12 cellular contexts compared by ENCODE assay signal in genomic region chr9:4137755-4138154, GRCh38.
DNase-seq lines count a peak whose midpoint lies in the region; ATAC-seq and TF ChIP-seq lines count a peak whose summit lies in the region.
"Had no signal": no experiment of that assay in that cellular context is flagged by ENCODE, and none has a peak within 500 bp of the region (broad histone marks: within the 10 kb centered on the region; RNA-seq: fewer than 3 reads in every experiment).

No MANE protein-coding gene starts in this region.

- peak overlapping the region; percentile 88 for H3K27ac Mint-ChIP-seq in chondrocyte (ENCODE audit: unreplicated experiment)

- DNase-seq in BJ (ENCODE audit: low read depth), result peak; percentile 79
- DNase-seq in NB4 (ENCODE audit: low read depth), result peak; percentile 21
- DNase-seq in chondrocyte (ENCODE audit: low spot score), result no peak
- no peak for DNase-seq in mucosa of descending colon
- no peak for DNase-seq in NCI-H345 treated with DMSO at 0.1 percent for 48 hours (lab: John Stamatoyannopoulos, UW; ENCODE audit: unreplicated experiment)
- no peak for DNase-seq in globus pallidus (ENCODE audit: low spot score)
- DNase-seq in lower lobe of right lung, result no peak
- DNase-seq: activated T-cell treated with anti-CD3 and anti-CD28 coated beads, Interleukin-2, amount 50 U/mL, for 48 hours; colonic mucosa; testis had no signal

- H3K4me1 ChIP-seq in mucosa of descending colon (ENCODE audit: low read depth), result no peaks in the 10 kb centered on the region
- peaks cover 8% of the 10 kb centered on the region for H3K4me1 ChIP-seq in lower lobe of right lung
- H3K4me1 ChIP-seq: colonic mucosa, testis had no signal

- TF ChIP-seq CTCF in BJ (IDR thresholded peaks at IDR 0.05; ENCODE audit: insufficient read depth, low read depth, low read length), result no peak
- TF ChIP-seq CTCF in NB4 (IDR thresholded peaks at IDR 0.05; ENCODE audit: low read depth, low read length), result no peak
- TF ChIP-seq CTCF in chondrocyte (IDR thresholded peaks at IDR 0.05), result no peak
- TF ChIP-seq CTCF in mucosa of descending colon (IDR thresholded peaks at IDR 0.05), result no peak
- TF ChIP-seq CTCF in lower lobe of right lung (IDR thresholded peaks at IDR 0.05), result no peak

- POLR2A ChIA-PET in BJ (lab: Charles Lee), result interaction anchor here (1.0 kb wide), 1 partner anchor 11 kb away, joined by 3 read pairs; no protein-coding TSS in a partner anchor

- H3K4me3 ChIP-seq in BJ (ENCODE audit: low read depth, low read length) (no peak overlapping the region), NB4 (ENCODE audit: low read depth, low read length) (no peak overlapping the region), mucosa of descending colon (no peak overlapping the region), lower lobe of right lung (no peak overlapping the region)
- H3K4me3 ChIP-seq: colonic mucosa, testis had no signal

- no peaks in the 10 kb centered on the region for H3K27me3 Mint-ChIP-seq in chondrocyte (ENCODE audit: low read depth)

- CTCF ChIA-PET in BJ (lab: Yijun Ruan, JAX), result interaction anchor here (1.0 to 1.6 kb wide), 4 partner anchors 11 to 229 kb away, joined by 3 to 5 read pairs (median 4); no protein-coding TSS in a partner anchor

- H3K4me3 Mint-ChIP-seq in chondrocyte (ENCODE audit: unreplicated experiment), result no peak overlapping the region

- H3K27me3 ChIP-seq in BJ (ENCODE audit: control insufficient read depth, insufficient read depth, low read length) (no peaks in the 10 kb centered on the region), lower lobe of right lung (ENCODE audit: low read depth) (no peaks in the 10 kb centered on the region)
- H3K27me3 ChIP-seq: colonic mucosa, testis had no signal

- intact Hi-C loops in mucosa of descending colon (cut with DNase I, micrococcal nuclease), result no loop called here
- intact Hi-C loops in lower lobe of right lung (cut with DNase I), result no loop called here

- no peak for TF ChIP-seq POLR2A in NB4 (IDR thresholded peaks at IDR 0.05; ENCODE audit: extremely low read depth, insufficient read length)

- no peaks in the 10 kb centered on the region for H3K9me3 ChIP-seq in mucosa of descending colon
- no peaks in the 10 kb centered on the region for H3K9me3 ChIP-seq in lower lobe of right lung
- H3K9me3 ChIP-seq: colonic mucosa, testis had no signal

- no peaks in the 10 kb centered on the region for H3K36me3 Mint-ChIP-seq in chondrocyte (ENCODE audit: low read depth)

- peaks cover 40% of the 10 kb centered on the region for H3K4me1 Mint-ChIP-seq in chondrocyte (ENCODE audit: low read depth)

- peaks cover 3% of the 10 kb centered on the region for H3K9me3 Mint-ChIP-seq in chondrocyte (ENCODE audit: low read depth)

- no peak overlapping the region for H3K27ac ChIP-seq in lower lobe of right lung
- H3K27ac ChIP-seq: colonic mucosa, KMS-11, testis had no signal

- no peaks in the 10 kb centered on the region for H3K36me3 ChIP-seq in BJ (ENCODE audit: control insufficient read depth, insufficient read depth, low read length)
- no peaks in the 10 kb centered on the region for H3K36me3 ChIP-seq in mucosa of descending colon (ENCODE audit: low read depth)
- no peaks in the 10 kb centered on the region for H3K36me3 ChIP-seq in lower lobe of right lung
- H3K36me3 ChIP-seq: colonic mucosa had no signal

- ATAC-seq in mucosa of descending colon (peak; percentile 39), HG03045 (IDR thresholded peaks at IDR 0.05; ENCODE audit: unreplicated experiment) (no peak), lower lobe of right lung (no peak)

Comparison
In these comparisons a context has a peak if more than half of its experiments do, and no peak if none do; other contexts are left out.
1. DNase-seq: peak in BJ (single experiment) and NB4 (single experiment); none in chondrocyte (single experiment), mucosa of descending colon (0 of 3), NCI-H345 treated with DMSO at 0.1 percent for 48 hours (single experiment), globus pallidus (single experiment) and lower lobe of right lung (single experiment).